In the genomic region with DNA sequence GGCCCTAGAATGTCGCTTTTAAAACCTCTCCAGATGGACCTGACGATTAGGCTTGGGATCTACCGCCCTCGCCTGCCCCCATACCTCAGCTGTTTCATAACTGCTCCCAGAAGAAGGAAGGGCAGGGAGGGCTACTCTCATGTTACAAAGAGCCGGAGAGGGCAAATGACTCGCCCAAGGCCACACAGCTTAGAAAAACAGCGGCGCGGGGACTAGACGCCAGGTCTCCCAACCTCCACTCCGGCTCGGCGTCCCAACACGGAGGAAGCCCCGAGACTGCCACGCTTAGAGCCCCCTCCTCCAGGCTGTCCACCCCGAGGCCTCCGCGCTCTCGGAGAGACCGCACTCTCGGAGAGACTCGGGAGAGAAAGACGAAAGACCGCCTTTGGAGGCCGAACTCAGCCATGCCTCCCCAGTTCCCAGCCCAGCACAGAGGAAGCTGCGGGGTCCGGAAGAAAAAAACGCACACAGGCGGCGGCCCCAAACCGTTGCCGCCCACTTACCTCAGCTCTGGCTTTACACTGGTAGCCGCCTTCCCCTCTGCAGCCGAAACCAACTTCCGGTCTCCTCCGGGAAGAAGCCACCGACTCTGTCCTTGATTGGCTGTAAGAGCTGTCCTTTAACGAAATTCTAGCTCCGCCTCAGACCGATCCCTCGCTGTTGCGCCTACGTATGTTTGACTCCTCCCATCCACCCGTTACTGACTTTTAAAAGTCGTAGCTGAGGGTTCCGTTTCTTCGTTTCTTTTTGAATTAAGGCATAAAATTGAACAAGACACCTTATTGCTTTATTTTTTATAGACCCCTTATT, we compare ENCODE assay signal across 8 cellular contexts. TPM values are rescaled to one million over a fixed set of nuclear protein-coding genes. Genes with fewer than 3 reads are reported as not detected.
A peak's percentile ranks its signal among the peaks of the same experiment; 100 is the strongest.
DNase-seq lines count a peak whose midpoint lies in the region; ATAC-seq and TF ChIP-seq lines count a peak whose summit lies in the region.

A gene with protein sequence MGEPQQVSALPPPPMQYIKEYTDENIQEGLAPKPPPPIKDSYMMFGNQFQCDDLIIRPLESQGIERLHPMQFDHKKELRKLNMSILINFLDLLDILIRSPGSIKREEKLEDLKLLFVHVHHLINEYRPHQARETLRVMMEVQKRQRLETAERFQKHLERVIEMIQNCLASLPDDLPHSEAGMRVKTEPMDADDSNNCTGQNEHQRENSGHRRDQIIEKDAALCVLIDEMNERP (minus strand): TSS at position 549 of the 810 bp plus-strand sequence. CDS start 3,434 bp downstream, outside the sequence.

- peaks cover 3 to 5% of the 10 kb centered on the region in 2 donors for H3K9me3 Mint-ChIP-seq in activated naive CD4-positive, alpha-beta T cell treated with anti-CD3 and anti-CD28 coated beads, Interleukin-2, amount 50 U/mL, for 72 hours
- H3K9me3 Mint-ChIP-seq in glutamatergic neuron (ENCODE audit: unreplicated experiment), result peaks cover 10% of the 10 kb centered on the region

- H3K4me3 Mint-ChIP-seq in glutamatergic neuron (ENCODE audit: unreplicated experiment), result peak within 1 kb of the TSS; percentile 99

- H3K4me1 Mint-ChIP-seq in glutamatergic neuron (ENCODE audit: low read depth, unreplicated experiment), result peaks cover 7% of the 10 kb centered on the region

- peaks cover 5% of the 10 kb centered on the region for H3K27me3 Mint-ChIP-seq in glutamatergic neuron (ENCODE audit: unreplicated experiment)

- peak within 1 kb of the TSS; percentile 94 for H3K27ac ChIP-seq in osteoblast (ENCODE audit: low read depth, low read length)
- H3K27ac ChIP-seq in thoracic aorta, result peak within 1 kb of the TSS; percentile 95

- peak; percentile 100 for ATAC-seq in HG02610 (IDR thresholded peaks at IDR 0.05; ENCODE audit: unreplicated experiment)
- peak; percentile 99 for ATAC-seq in activated naive CD4-positive, alpha-beta T cell treated with anti-CD3 and anti-CD28 coated beads, Interleukin-2, amount 50 U/mL, for 72 hours
- peak; percentile 99 for ATAC-seq in thoracic aorta (ENCODE audit: insufficient number of reproducible peaks, low FRiP score, low read depth)

- peaks cover 7% of the 10 kb centered on the region for H3K4me1 ChIP-seq in osteoblast (ENCODE audit: insufficient read depth, low read length)
- H3K4me1 ChIP-seq in thoracic aorta (ENCODE audit: control insufficient read depth in 1 of 2, low read depth in 2 of 2), result peaks cover 10 to 11% of the 10 kb centered on the region in 2 donors

- peak within 1 kb of the TSS; percentile 84 for H3K4me3 ChIP-seq in GM08714 (ENCODE audit: low read length)
- H3K4me3 ChIP-seq in osteoblast (ENCODE audit: insufficient read depth, low read length), result peak within 1 kb of the TSS; percentile 98
- peak within 1 kb of the TSS; percentile 97 for H3K4me3 ChIP-seq in thoracic aorta

- H3K36me3 Mint-ChIP-seq in activated naive CD4-positive, alpha-beta T cell treated with anti-CD3 and anti-CD28 coated beads, Interleukin-2, amount 50 U/mL, for 72 hours, result peaks cover 49 to 56% of the 10 kb centered on the region in 2 donors
- no peaks in the 10 kb centered on the region for H3K36me3 Mint-ChIP-seq in glutamatergic neuron (ENCODE audit: unreplicated experiment)

- H3K9me3 ChIP-seq in osteoblast (ENCODE audit: low read depth, low read length) (no peaks in the 10 kb centered on the region), thoracic aorta (no peaks in the 10 kb centered on the region)

- peak within 1 kb of the TSS; percentile 99 to 100 for H3K27ac Mint-ChIP-seq in activated naive CD4-positive, alpha-beta T cell treated with anti-CD3 and anti-CD28 coated beads, Interleukin-2, amount 50 U/mL, for 72 hours
- H3K27ac Mint-ChIP-seq in glutamatergic neuron (ENCODE audit: unreplicated experiment), result peak within 1 kb of the TSS; percentile 96

- DNase-seq in NCI-H1092 treated with DMSO at 0.1 percent for 48 hours (lab: John Stamatoyannopoulos, UW), result peak; percentile 96
- DNase-seq in SKM-1 (lab: John Stamatoyannopoulos, UW; ENCODE audit: unreplicated experiment), result peak; percentile 97
- peak; percentile 88 to 95 for DNase-seq in activated naive CD4-positive, alpha-beta T cell treated with anti-CD3 and anti-CD28 coated beads, Interleukin-2, amount 50 U/mL, for 72 hours (ENCODE audit: low spot score in 2 of 2)
- DNase-seq in glutamatergic neuron, result peak; percentile 83
- DNase-seq in osteoblast (ENCODE audit: insufficient read length, low spot score, missing footprints), result peak; percentile 97
- DNase-seq in thoracic aorta (ENCODE audit: low spot score), result peak; percentile 82

- H3K27me3 ChIP-seq in osteoblast (ENCODE audit: insufficient read depth, low read length), result no peaks in the 10 kb centered on the region
- H3K27me3 ChIP-seq in thoracic aorta (replicated peaks; ENCODE audit: insufficient read depth), result no peaks in the 10 kb centered on the region

- TF ChIP-seq CTCF in glutamatergic neuron (IDR thresholded peaks at IDR 0.05; ENCODE audit: partially characterized antibody, unreplicated experiment) (no peak), osteoblast (IDR thresholded peaks at IDR 0.05; ENCODE audit: extremely low read depth, low read depth, low read length) (no peak), thoracic aorta (IDR thresholded peaks at IDR 0.05) (no peak)

- peaks cover 39% of the 10 kb centered on the region for H3K79me2 ChIP-seq in osteoblast (ENCODE audit: insufficient read depth, low read length)

- H3K4me2 ChIP-seq in osteoblast (ENCODE audit: insufficient read depth, low read length), result peak within 1 kb of the TSS; percentile 78

- peaks cover 2% of the 10 kb centered on the region for H4K20me1 ChIP-seq in osteoblast (ENCODE audit: insufficient read depth, low read length)

- H2AFZ ChIP-seq in osteoblast (ENCODE audit: low read length), result peak within 1 kb of the TSS; percentile 97

- H3K36me3 ChIP-seq in osteoblast (ENCODE audit: insufficient read depth, low read length), result peaks cover 10% of the 10 kb centered on the region
- H3K36me3 ChIP-seq in thoracic aorta, result no peaks in the 10 kb centered on the region

RNA-seq across cellular contexts. Expression of the gene that starts here (rescaled TPM):
- 10 to 100 TPM; 16.9 to 21.7 TPM for total RNA-seq in activated naive CD4-positive, alpha-beta T cell treated with anti-CD3 and anti-CD28 coated beads, Interleukin-2, amount 50 U/mL, for 72 hours
- total RNA-seq in glutamatergic neuron (ENCODE audit: unreplicated experiment) (13.2 TPM), osteoblast (11.6 and 12.1 TPM in 2 replicates), thoracic aorta (1 to 10 TPM; 5.1 to 8.1 TPM)

Comparison
In these comparisons a context has a peak if more than half of its experiments do, and no peak if none do; other contexts are left out.
1. Peak in every context shown above with its lines: DNase-seq, ATAC-seq, H3K4me3 ChIP-seq and H3K27ac ChIP-seq.